Comparison of ENCODE assay signal across 8 cellular contexts in the genomic region with DNA sequence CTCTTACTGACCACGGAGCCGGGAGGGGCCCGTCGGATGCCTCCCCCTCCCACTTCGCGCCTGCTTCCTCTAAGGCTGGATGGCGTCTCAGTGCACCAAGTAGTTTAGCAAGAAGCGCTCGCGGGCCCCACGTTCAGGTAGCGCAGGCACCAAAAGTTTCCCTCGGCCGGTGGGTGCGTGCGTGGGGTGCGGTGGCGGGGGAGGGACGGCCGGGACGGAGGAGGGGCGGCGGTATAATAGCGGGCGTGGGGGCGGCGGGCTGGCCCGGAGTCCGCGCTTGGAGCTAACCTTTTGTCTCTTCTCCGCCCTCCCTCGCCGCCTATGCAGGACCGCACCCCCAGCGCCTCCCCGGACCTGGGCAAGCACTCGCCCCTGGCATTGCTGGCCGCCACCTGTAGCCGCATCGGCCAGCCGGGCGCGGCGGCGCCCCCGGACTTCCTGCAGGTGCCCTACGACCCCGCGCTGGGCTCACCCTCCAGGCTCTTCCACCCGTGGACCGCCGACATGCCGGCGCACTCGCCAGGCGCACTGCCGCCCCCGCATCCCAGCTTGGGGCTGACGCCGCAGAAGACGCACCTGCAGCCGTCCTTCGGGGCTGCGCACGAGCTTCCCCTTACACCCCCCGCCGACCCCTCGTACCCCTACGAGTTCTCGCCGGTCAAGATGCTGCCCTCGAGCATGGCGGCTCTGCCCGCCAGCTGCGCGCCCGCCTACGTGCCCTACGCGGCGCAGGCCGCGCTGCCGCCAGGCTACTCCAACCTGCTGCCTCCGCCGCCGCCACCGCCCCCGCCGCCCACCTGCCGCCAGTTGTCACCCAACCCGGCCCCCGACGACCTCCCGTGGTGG. TPM values are rescaled to one million over a fixed set of nuclear protein-coding genes. Genes with fewer than 3 reads are reported as not detected.
DNase-seq lines count a peak whose midpoint lies in the region; ATAC-seq and TF ChIP-seq lines count a peak whose summit lies in the region.

No MANE protein-coding gene starts in this region.

- no peak for ATAC-seq in activated B cell treated with CpG ODN at 0.5 μM for 24 hours (ENCODE audit: low read depth)
- no peak for ATAC-seq in HG02870 (IDR thresholded peaks at IDR 0.05; ENCODE audit: unreplicated experiment)

- TF ChIP-seq CTCF in GM10266 (IDR thresholded peaks at IDR 0.05; ENCODE audit: control insufficient read depth, insufficient read depth, low read depth, missing control alignments), result no peak
- TF ChIP-seq CTCF in activated B cell treated with CpG ODN at 0.5 μM for 24 hours (IDR thresholded peaks at IDR 0.05), result no peak
- TF ChIP-seq CTCF in epithelial cell of proximal tubule (conservative IDR thresholded peaks at IDR 0.05; ENCODE audit: low read depth, low read length), result no peak

- no peak overlapping the region for H3K27ac Mint-ChIP-seq in activated B cell treated with CpG ODN at 0.5 μM for 24 hours

- H3K4me3 ChIP-seq in epithelial cell of proximal tubule (ENCODE audit: low read depth, low read length) (peak overlapping the region; percentile 46), trophoblast cell (ENCODE audit: low read depth, low read length) (no peak overlapping the region)

- H3K4me2 ChIP-seq in trophoblast cell (ENCODE audit: low read length), result peak overlapping the region; percentile 45

- H3K9me3 ChIP-seq in trophoblast cell (ENCODE audit: insufficient read depth, low read depth, low read length), result peaks cover 11% of the 10 kb centered on the region

- H3K4me1 Mint-ChIP-seq in activated B cell treated with CpG ODN at 0.5 μM for 24 hours, result peaks cover 12% of the 10 kb centered on the region

- no peak overlapping the region for H3K14ac ChIP-seq in trophoblast cell (ENCODE audit: low read length)

- H2AFZ ChIP-seq in trophoblast cell (ENCODE audit: insufficient read depth, low read length, poor library complexity), result no peak overlapping the region

- H3K27ac ChIP-seq in trophoblast cell (ENCODE audit: low read depth, low read length), result no peak overlapping the region

- no CpG with 5 or more reads among the region's 95 CpGs for WGBS in trophoblast cell (ENCODE audit: extremely low coverage, insufficient coverage, insufficient read length)

- no peaks in the 10 kb centered on the region for H3K36me3 Mint-ChIP-seq in activated B cell treated with CpG ODN at 0.5 μM for 24 hours (ENCODE audit: low read depth)

- peaks cover 71% of the 10 kb centered on the region for H3K27me3 ChIP-seq in trophoblast cell (ENCODE audit: insufficient read depth, low read length)

- no peak overlapping the region for H2AK5ac ChIP-seq in trophoblast cell (ENCODE audit: low read length)

- H3K18ac ChIP-seq in trophoblast cell (ENCODE audit: low read length), result no peak overlapping the region

- H4K91ac ChIP-seq in trophoblast cell (ENCODE audit: low read depth, low read length), result no peak overlapping the region

- no peak overlapping the region for H3K23ac ChIP-seq in trophoblast cell (ENCODE audit: low read length)

- intact Hi-C loops in activated B cell treated with CpG ODN at 0.5 μM for 24 hours (cut with micrococcal nuclease), result loop anchor here (2.0 to 5.0 kb wide), 2 partner anchors 99 to 1366 kb away; no protein-coding TSS in a partner anchor

- peaks cover 9 to 22% of the 10 kb centered on the region in 2 experiments for H3K4me1 ChIP-seq in trophoblast cell (ENCODE audit: control insufficient read depth in 1 of 2, insufficient read depth in 2 of 2, low read length in 2 of 2)

- H4K8ac ChIP-seq in trophoblast cell (ENCODE audit: low read depth, low read length), result no peak overlapping the region

- no peak overlapping the region for H3K4ac ChIP-seq in trophoblast cell (ENCODE audit: low read depth, low read length)

- DNase-seq in GM10266 (ENCODE audit: extremely low spot score) (peak; percentile 57), activated B cell treated with CpG ODN at 0.5 μM for 24 hours (no peak), epithelial cell of proximal tubule (ENCODE audit: low read depth) (no peak), trophoblast cell (no peak), medulla oblongata (ENCODE audit: extremely low spot score) (no peak), cerebellum (ENCODE audit: low spot score) (no peak), anterior cingulate cortex (lab: John Stamatoyannopoulos, UW) (no peak)

- H3K79me2 ChIP-seq in trophoblast cell (ENCODE audit: control insufficient read depth, insufficient read depth, low read length, poor library complexity), result no peaks in the 10 kb centered on the region

- no peak overlapping the region for H4K12ac ChIP-seq in trophoblast cell (ENCODE audit: low read depth, low read length)

- no peaks in the 10 kb centered on the region for H3K79me1 ChIP-seq in trophoblast cell (ENCODE audit: low read length)

- CTCF ChIA-PET in activated B cell treated with CpG ODN at 0.5 μM for 24 hours (lab: Charles Lee), result no interaction called here

- H3K9me3 Mint-ChIP-seq in activated B cell treated with CpG ODN at 0.5 μM for 24 hours, result no peaks in the 10 kb centered on the region

- POLR2A ChIA-PET in activated B cell treated with CpG ODN at 0.5 μM for 24 hours (lab: Charles Lee), result no interaction called here

- H3K4me3 Mint-ChIP-seq in activated B cell treated with CpG ODN at 0.5 μM for 24 hours, result peak overlapping the region; percentile 71

- peaks cover 54% of the 10 kb centered on the region for H3K27me3 Mint-ChIP-seq in activated B cell treated with CpG ODN at 0.5 μM for 24 hours

- H3K36me3 ChIP-seq in trophoblast cell (ENCODE audit: control insufficient read depth in 1 of 2, insufficient read depth in 2 of 2, low read length in 2 of 2), result no peaks in the 10 kb centered on the region

- no peak overlapping the region for H2BK5ac ChIP-seq in trophoblast cell (ENCODE audit: low read depth, low read length, poor library complexity)

- no peak overlapping the region for H3K9ac ChIP-seq in trophoblast cell (ENCODE audit: low read length)

- no peak overlapping the region for H2BK12ac ChIP-seq in trophoblast cell (ENCODE audit: low read length)

- no peak overlapping the region for H2BK120ac ChIP-seq in trophoblast cell (ENCODE audit: insufficient read depth, low read length, poor library complexity)

RNA-seq across cellular contexts. Expression of a gene that starts 1.0 kb away (rescaled TPM):
- total RNA-seq in activated B cell treated with CpG ODN at 0.5 μM for 24 hours, result not detected in 2 replicates
- total RNA-seq in epithelial cell of proximal tubule, result 0.14 TPM in 1 of 2 replicates, not detected in the other
- 0.03 TPM in 1 of 2 replicates, not detected in the other for polyA plus RNA-seq in trophoblast cell (2013)
- 17.5 TPM for total RNA-seq in cerebellum

RNA-seq across cellular contexts. Expression of a gene that starts 54.0 kb away (rescaled TPM):
- total RNA-seq in activated B cell treated with CpG ODN at 0.5 μM for 24 hours, result not detected in 2 replicates
- not detected in 2 replicates for total RNA-seq in epithelial cell of proximal tubule
- polyA plus RNA-seq in trophoblast cell (2013), result 0.21 and 0.45 TPM in 2 replicates
- not detected for total RNA-seq in cerebellum

Comparison
In these comparisons a context has a peak if more than half of its experiments do, and no peak if none do; other contexts are left out.
1. RNA of a gene that starts 1.0 kb away (total RNA-seq): 17.5 TPM in cerebellum (single experiment); not detected in activated B cell treated with CpG ODN at 0.5 μM for 24 hours and 0.14 TPM in epithelial cell of proximal tubule; every median in the first group is over 10 times any median in the second.